Comparison of ENCODE assay signal across 1 cellular context in the genomic region with DNA sequence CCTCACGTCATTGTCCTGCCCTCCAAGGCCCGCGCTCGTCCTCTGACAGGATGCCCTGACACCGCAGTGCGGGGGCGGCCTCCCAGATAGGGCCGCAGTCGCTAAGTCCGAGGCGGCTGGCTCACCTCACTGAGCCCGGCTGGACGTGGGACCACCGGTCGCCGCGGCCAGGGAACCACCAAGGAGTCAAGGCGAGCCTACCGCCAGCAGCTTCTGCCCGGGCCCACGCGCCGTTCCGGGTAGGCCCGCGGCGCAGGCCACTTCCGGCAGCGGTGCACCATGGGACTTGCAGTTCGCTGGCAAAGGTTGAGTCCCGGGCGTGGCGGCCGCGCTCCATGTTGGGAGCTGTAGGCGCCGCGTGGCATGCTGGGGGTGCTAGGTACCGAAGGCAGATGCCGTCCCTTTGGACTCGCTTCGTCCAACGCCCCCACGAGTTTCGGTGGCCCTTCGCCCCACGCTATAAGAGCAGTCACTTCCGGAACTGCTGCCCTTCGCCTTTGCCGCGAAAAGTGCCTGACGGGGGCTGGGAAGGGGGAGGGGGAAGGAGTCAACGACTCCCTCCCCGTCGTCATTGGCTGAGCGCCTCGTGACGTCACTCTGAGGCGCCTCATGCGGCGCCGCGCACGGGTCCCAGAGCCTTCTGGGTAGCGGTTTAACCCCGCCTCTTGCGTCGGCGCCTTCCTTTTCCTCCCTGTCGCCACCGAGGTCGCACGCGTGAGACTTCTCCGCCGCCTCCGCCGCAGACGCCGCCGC.
TF ChIP-seq lines count a peak whose summit lies in the region.

A gene (plus strand): TSS at position 681 of the 753 bp plus-strand sequence. CDS start 268 bp downstream, outside the sequence.

TF ChIP-seq in K562, 482 proteins besides CTCF, POLR2A, EP300 and RAD21 (continued from another document and continues in another):
- TF ChIP-seq, protein P1, sequence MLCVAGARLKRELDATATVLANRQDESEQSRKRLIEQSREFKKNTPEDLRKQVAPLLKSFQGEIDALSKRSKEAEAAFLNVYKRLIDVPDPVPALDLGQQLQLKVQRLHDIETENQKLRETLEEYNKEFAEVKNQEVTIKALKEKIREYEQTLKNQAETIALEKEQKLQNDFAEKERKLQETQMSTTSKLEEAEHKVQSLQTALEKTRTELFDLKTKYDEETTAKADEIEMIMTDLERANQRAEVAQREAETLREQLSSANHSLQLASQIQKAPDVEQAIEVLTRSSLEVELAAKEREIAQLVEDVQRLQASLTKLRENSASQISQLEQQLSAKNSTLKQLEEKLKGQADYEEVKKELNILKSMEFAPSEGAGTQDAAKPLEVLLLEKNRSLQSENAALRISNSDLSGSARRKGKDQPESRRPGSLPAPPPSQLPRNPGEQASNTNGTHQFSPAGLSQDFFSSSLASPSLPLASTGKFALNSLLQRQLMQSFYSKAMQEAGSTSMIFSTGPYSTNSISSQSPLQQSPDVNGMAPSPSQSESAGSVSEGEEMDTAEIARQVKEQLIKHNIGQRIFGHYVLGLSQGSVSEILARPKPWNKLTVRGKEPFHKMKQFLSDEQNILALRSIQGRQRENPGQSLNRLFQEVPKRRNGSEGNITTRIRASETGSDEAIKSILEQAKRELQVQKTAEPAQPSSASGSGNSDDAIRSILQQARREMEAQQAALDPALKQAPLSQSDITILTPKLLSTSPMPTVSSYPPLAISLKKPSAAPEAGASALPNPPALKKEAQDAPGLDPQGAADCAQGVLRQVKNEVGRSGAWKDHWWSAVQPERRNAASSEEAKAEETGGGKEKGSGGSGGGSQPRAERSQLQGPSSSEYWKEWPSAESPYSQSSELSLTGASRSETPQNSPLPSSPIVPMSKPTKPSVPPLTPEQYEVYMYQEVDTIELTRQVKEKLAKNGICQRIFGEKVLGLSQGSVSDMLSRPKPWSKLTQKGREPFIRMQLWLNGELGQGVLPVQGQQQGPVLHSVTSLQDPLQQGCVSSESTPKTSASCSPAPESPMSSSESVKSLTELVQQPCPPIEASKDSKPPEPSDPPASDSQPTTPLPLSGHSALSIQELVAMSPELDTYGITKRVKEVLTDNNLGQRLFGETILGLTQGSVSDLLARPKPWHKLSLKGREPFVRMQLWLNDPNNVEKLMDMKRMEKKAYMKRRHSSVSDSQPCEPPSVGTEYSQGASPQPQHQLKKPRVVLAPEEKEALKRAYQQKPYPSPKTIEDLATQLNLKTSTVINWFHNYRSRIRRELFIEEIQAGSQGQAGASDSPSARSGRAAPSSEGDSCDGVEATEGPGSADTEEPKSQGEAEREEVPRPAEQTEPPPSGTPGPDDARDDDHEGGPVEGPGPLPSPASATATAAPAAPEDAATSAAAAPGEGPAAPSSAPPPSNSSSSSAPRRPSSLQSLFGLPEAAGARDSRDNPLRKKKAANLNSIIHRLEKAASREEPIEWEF (CRISPR knock-in tag; IDR thresholded peaks at IDR 0.05), result no peak
- TF ChIP-seq, protein P2, sequence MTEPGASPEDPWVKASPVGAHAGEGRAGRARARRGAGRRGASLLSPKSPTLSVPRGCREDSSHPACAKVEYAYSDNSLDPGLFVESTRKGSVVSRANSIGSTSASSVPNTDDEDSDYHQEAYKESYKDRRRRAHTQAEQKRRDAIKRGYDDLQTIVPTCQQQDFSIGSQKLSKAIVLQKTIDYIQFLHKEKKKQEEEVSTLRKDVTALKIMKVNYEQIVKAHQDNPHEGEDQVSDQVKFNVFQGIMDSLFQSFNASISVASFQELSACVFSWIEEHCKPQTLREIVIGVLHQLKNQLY (CRISPR knock-in tag; conservative IDR thresholded peaks at IDR 0.05), result 0 out of 4 replicates have a peak, but pooled peaks of 1 of the 2 experiments have one; percentile 47
- TF ChIP-seq PCBP1 (IDR thresholded peaks at IDR 0.05; ENCODE audit: low read depth, low read length, poor library complexity, severe bottlenecking) (peak; percentile 83), CEBPG (CRISPR knock-in tag; IDR thresholded peaks at IDR 0.05) (peak; percentile 26; the same call in 1 of the 2 replicates), CEBPG (tag; conservative IDR thresholded peaks at IDR 0.05 in 1 of 2, IDR thresholded peaks at IDR 0.05 in 1 of 2) (no peak), ZNF561 (CRISPR knock-in tag; conservative IDR thresholded peaks at IDR 0.05) (no peak), ILF3 (IDR thresholded peaks at IDR 0.05; ENCODE audit: borderline replicate concordance) (no peak), MEF2A (IDR thresholded peaks at IDR 0.05; ENCODE audit: control insufficient read depth, low read depth, low read length) (no peak), CREB1 (IDR thresholded peaks at IDR 0.05) (peak; percentile 99), CREB1 (CRISPR knock-in tag; IDR thresholded peaks at IDR 0.05) (peak; percentile 99), GATAD2B (IDR thresholded peaks at IDR 0.05; ENCODE audit: borderline replicate concordance) (no peak), ELF1 (tag; IDR thresholded peaks at IDR 0.05) (peak; percentile 97), RBFOX2 (IDR thresholded peaks at IDR 0.05; ENCODE audit: low read depth, low read length) (peak; percentile 96), ZNF444 (CRISPR knock-in tag; IDR thresholded peaks at IDR 0.05) (peak; percentile 93), SMARCA5 (IDR thresholded peaks at IDR 0.05) (no peak; the same call in 1 of the 2 replicates), HSF4 (CRISPR knock-in tag; IDR thresholded peaks at IDR 0.05; ENCODE audit: borderline replicate concordance) (no peak), BACH1 (tag; IDR thresholded peaks at IDR 0.05) (no peak), MCM3 (IDR thresholded peaks at IDR 0.05) (no peak), RB1 (IDR thresholded peaks at IDR 0.05; ENCODE audit: low read depth) (peak; percentile 54), KAT7 (CRISPR knock-in tag; IDR thresholded peaks at IDR 0.05; ENCODE audit: borderline replicate concordance) (peak; percentile 75; the same call in 1 of the 2 replicates), TAF7 (tag; IDR thresholded peaks at IDR 0.05) (peak; percentile 42; the same call in 1 of the 2 replicates)
- TF ChIP-seq, protein P3, sequence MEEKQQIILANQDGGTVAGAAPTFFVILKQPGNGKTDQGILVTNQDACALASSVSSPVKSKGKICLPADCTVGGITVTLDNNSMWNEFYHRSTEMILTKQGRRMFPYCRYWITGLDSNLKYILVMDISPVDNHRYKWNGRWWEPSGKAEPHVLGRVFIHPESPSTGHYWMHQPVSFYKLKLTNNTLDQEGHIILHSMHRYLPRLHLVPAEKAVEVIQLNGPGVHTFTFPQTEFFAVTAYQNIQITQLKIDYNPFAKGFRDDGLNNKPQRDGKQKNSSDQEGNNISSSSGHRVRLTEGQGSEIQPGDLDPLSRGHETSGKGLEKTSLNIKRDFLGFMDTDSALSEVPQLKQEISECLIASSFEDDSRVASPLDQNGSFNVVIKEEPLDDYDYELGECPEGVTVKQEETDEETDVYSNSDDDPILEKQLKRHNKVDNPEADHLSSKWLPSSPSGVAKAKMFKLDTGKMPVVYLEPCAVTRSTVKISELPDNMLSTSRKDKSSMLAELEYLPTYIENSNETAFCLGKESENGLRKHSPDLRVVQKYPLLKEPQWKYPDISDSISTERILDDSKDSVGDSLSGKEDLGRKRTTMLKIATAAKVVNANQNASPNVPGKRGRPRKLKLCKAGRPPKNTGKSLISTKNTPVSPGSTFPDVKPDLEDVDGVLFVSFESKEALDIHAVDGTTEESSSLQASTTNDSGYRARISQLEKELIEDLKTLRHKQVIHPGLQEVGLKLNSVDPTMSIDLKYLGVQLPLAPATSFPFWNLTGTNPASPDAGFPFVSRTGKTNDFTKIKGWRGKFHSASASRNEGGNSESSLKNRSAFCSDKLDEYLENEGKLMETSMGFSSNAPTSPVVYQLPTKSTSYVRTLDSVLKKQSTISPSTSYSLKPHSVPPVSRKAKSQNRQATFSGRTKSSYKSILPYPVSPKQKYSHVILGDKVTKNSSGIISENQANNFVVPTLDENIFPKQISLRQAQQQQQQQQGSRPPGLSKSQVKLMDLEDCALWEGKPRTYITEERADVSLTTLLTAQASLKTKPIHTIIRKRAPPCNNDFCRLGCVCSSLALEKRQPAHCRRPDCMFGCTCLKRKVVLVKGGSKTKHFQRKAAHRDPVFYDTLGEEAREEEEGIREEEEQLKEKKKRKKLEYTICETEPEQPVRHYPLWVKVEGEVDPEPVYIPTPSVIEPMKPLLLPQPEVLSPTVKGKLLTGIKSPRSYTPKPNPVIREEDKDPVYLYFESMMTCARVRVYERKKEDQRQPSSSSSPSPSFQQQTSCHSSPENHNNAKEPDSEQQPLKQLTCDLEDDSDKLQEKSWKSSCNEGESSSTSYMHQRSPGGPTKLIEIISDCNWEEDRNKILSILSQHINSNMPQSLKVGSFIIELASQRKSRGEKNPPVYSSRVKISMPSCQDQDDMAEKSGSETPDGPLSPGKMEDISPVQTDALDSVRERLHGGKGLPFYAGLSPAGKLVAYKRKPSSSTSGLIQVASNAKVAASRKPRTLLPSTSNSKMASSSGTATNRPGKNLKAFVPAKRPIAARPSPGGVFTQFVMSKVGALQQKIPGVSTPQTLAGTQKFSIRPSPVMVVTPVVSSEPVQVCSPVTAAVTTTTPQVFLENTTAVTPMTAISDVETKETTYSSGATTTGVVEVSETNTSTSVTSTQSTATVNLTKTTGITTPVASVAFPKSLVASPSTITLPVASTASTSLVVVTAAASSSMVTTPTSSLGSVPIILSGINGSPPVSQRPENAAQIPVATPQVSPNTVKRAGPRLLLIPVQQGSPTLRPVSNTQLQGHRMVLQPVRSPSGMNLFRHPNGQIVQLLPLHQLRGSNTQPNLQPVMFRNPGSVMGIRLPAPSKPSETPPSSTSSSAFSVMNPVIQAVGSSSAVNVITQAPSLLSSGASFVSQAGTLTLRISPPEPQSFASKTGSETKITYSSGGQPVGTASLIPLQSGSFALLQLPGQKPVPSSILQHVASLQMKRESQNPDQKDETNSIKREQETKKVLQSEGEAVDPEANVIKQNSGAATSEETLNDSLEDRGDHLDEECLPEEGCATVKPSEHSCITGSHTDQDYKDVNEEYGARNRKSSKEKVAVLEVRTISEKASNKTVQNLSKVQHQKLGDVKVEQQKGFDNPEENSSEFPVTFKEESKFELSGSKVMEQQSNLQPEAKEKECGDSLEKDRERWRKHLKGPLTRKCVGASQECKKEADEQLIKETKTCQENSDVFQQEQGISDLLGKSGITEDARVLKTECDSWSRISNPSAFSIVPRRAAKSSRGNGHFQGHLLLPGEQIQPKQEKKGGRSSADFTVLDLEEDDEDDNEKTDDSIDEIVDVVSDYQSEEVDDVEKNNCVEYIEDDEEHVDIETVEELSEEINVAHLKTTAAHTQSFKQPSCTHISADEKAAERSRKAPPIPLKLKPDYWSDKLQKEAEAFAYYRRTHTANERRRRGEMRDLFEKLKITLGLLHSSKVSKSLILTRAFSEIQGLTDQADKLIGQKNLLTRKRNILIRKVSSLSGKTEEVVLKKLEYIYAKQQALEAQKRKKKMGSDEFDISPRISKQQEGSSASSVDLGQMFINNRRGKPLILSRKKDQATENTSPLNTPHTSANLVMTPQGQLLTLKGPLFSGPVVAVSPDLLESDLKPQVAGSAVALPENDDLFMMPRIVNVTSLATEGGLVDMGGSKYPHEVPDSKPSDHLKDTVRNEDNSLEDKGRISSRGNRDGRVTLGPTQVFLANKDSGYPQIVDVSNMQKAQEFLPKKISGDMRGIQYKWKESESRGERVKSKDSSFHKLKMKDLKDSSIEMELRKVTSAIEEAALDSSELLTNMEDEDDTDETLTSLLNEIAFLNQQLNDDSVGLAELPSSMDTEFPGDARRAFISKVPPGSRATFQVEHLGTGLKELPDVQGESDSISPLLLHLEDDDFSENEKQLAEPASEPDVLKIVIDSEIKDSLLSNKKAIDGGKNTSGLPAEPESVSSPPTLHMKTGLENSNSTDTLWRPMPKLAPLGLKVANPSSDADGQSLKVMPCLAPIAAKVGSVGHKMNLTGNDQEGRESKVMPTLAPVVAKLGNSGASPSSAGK (IDR thresholded peaks at IDR 0.05), result peak; percentile 67
- TF ChIP-seq, protein P4, sequence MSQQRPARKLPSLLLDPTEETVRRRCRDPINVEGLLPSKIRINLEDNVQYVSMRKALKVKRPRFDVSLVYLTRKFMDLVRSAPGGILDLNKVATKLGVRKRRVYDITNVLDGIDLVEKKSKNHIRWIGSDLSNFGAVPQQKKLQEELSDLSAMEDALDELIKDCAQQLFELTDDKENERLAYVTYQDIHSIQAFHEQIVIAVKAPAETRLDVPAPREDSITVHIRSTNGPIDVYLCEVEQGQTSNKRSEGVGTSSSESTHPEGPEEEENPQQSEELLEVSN (IDR thresholded peaks at IDR 0.05; ENCODE audit: borderline replicate concordance in 1 of 2, extremely low read depth in 1 of 2, insufficient read depth in 1 of 2, insufficient read length in 1 of 2, low read depth in 1 of 2, low read length in 1 of 2, poor library complexity in 1 of 2, severe bottlenecking in 1 of 2), result peak; percentile 77 to 89
- TF ChIP-seq, protein P5, sequence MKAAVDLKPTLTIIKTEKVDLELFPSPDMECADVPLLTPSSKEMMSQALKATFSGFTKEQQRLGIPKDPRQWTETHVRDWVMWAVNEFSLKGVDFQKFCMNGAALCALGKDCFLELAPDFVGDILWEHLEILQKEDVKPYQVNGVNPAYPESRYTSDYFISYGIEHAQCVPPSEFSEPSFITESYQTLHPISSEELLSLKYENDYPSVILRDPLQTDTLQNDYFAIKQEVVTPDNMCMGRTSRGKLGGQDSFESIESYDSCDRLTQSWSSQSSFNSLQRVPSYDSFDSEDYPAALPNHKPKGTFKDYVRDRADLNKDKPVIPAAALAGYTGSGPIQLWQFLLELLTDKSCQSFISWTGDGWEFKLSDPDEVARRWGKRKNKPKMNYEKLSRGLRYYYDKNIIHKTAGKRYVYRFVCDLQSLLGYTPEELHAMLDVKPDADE (conservative IDR thresholded peaks at IDR 0.05; ENCODE audit: control insufficient read depth, low read depth, low read length), result peak; percentile 98
- TF ChIP-seq, protein P6, sequence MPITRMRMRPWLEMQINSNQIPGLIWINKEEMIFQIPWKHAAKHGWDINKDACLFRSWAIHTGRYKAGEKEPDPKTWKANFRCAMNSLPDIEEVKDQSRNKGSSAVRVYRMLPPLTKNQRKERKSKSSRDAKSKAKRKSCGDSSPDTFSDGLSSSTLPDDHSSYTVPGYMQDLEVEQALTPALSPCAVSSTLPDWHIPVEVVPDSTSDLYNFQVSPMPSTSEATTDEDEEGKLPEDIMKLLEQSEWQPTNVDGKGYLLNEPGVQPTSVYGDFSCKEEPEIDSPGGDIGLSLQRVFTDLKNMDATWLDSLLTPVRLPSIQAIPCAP (CRISPR knock-in tag; IDR thresholded peaks at IDR 0.05; ENCODE audit: borderline replicate concordance), result no peak
- TF ChIP-seq, protein P7, sequence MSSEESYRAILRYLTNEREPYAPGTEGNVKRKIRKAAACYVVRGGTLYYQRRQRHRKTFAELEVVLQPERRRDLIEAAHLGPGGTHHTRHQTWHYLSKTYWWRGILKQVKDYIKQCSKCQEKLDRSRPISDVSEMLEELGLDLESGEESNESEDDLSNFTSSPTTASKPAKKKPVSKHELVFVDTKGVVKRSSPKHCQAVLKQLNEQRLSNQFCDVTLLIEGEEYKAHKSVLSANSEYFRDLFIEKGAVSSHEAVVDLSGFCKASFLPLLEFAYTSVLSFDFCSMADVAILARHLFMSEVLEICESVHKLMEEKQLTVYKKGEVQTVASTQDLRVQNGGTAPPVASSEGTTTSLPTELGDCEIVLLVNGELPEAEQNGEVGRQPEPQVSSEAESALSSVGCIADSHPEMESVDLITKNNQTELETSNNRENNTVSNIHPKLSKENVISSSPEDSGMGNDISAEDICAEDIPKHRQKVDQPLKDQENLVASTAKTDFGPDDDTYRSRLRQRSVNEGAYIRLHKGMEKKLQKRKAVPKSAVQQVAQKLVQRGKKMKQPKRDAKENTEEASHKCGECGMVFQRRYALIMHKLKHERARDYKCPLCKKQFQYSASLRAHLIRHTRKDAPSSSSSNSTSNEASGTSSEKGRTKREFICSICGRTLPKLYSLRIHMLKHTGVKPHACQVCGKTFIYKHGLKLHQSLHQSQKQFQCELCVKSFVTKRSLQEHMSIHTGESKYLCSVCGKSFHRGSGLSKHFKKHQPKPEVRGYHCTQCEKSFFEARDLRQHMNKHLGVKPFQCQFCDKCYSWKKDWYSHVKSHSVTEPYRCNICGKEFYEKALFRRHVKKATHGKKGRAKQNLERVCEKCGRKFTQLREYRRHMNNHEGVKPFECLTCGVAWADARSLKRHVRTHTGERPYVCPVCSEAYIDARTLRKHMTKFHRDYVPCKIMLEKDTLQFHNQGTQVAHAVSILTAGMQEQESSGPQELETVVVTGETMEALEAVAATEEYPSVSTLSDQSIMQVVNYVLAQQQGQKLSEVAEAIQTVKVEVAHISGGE (CRISPR knock-in tag; IDR thresholded peaks at IDR 0.05), result peak in 2 of 3 experiments; percentile 71 to 95; a peak in 4 of 6 replicates
